In the genomic region with DNA sequence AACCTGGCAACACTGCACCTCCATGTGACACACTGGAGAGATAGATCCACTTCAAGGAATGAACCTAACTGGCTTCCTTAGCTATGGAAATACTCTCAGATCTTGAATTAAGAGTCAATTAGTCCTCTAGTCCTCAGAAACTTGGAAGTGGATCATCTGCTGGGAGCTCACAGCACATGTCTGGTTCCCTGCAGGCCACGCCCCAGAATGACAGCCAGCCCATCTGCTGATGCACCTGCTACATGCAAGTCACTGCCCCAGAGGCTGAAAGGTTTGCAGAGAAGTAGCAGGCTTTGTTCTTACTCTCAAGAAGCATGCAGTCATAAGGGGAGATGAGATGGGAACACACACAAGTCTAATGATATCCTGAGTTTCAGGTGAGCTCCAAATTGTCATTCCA, we compare ENCODE assay signal across 21 cellular contexts.
DNase-seq lines count a peak whose midpoint lies in the region; ATAC-seq and TF ChIP-seq lines count a peak whose summit lies in the region.
"Had no signal": no experiment of that assay in that cellular context is flagged by ENCODE, and none has a peak within 500 bp of the region (broad histone marks: within the 10 kb centered on the region; RNA-seq: fewer than 3 reads in every experiment).

No MANE protein-coding gene starts in this region.

- intact Hi-C loops in left cardiac atrium (cut with DNase I), result no loop called here

- no peak overlapping the region for H3K27ac ChIP-seq in MM.1S (ENCODE audit: low read length)
- H3K27ac ChIP-seq: KMS-11, left lung, SJSA1, thyroid gland had no signal

- H3K36me3 ChIP-seq in MM.1S (replicated peaks; ENCODE audit: insufficient read depth, low read length), result no peaks in the 10 kb centered on the region
- H3K36me3 ChIP-seq: left lung, SJSA1, thyroid gland had no signal

- no peak overlapping the region for H3K4me3 ChIP-seq in MM.1S (ENCODE audit: low read length)
- H3K4me3 ChIP-seq: left lung, SJSA1, thyroid gland had no signal

- H3K9me2 ChIP-seq in MM.1S (replicated peaks; ENCODE audit: insufficient read depth, low read length), result no peaks in the 10 kb centered on the region

- no peaks in the 10 kb centered on the region for H4K20me1 ChIP-seq in MM.1S (ENCODE audit: insufficient read depth, low read length)

- H2AFZ ChIP-seq in MM.1S (ENCODE audit: low read length), result no peak overlapping the region

- peak; percentile 87 for DNase-seq in DMS 273 (lab: John Stamatoyannopoulos, UW; ENCODE audit: unreplicated experiment)
- DNase-seq in MM.1S, result peak; percentile 9
- DNase-seq in NCI-H69 (lab: John Stamatoyannopoulos, UW), result peak; percentile 73
- DNase-seq in cerebellar nuclear complex (lab: John Stamatoyannopoulos, UW), result peak; percentile 34 to 49
- no peak for DNase-seq in immature natural killer cell
- DNase-seq in left cardiac atrium, result no peak
- DNase-seq: activated CD4-positive, alpha-beta T cell treated with anti-CD3 and anti-CD28 coated beads, Interleukin-2, amount 50 U/mL, for 4 hours; activated effector memory CD4-positive, alpha-beta T cell treated with anti-CD3 and anti-CD28 coated beads, Interleukin-2, amount 50 U/mL, for 16 hours; CD8-positive, alpha-beta memory T cell; left lung; NCI-H1048; NCI-H2227 treated with DMSO at 0.1 percent for 48 hours; nephron progenitor cell; stimulated activated naive B cell treated with anti-CD40 and anti-IgM and Interleukin-4, amounts not matched to agents 10 μg/mL and 1 μg/mL and 100 μg/mL, for 72 hours; thyroid gland had no signal

- no peak for ATAC-seq in HG03097 (IDR thresholded peaks at IDR 0.05; ENCODE audit: low FRiP score, unreplicated experiment)
- no peak for ATAC-seq in left cardiac atrium
- ATAC-seq: left lung had no signal

- no peak for TF ChIP-seq CTCF in MM.1S (IDR thresholded peaks at IDR 0.05; ENCODE audit: low read length)

- H3K27me3 ChIP-seq in MM.1S (replicated peaks; ENCODE audit: insufficient read depth, low read length), result no peaks in the 10 kb centered on the region
- H3K27me3 ChIP-seq: left lung, SJSA1, thyroid gland had no signal

- H3K27ac Mint-ChIP-seq in immature natural killer cell, result no peak overlapping the region
- H3K27ac Mint-ChIP-seq: CD8-positive, alpha-beta memory T cell; nephron progenitor cell; progenitor cell of endocrine pancreas; stimulated activated naive B cell treated with anti-CD40 and anti-IgM and Interleukin-4, amounts not matched to agents 10 μg/mL and 1 μg/mL and 100 μg/mL, for 72 hours; WTC11 had no signal

- H3K4me1 ChIP-seq in MM.1S (ENCODE audit: low read length), result no peaks in the 10 kb centered on the region
- H3K4me1 ChIP-seq: SJSA1, thyroid gland had no signal

- no peak overlapping the region for H3K4me3 Mint-ChIP-seq in immature natural killer cell
- H3K4me3 Mint-ChIP-seq: brain; CD8-positive, alpha-beta memory T cell; nephron progenitor cell; stimulated activated naive B cell treated with anti-CD40 and anti-IgM and Interleukin-4, amounts not matched to agents 10 μg/mL and 1 μg/mL and 100 μg/mL, for 72 hours; WTC11 had no signal

- no peak overlapping the region for H3K9ac ChIP-seq in MM.1S (ENCODE audit: low read length)
- H3K9ac ChIP-seq: KMS-11 had no signal

- no peaks in the 10 kb centered on the region for H3K9me3 ChIP-seq in MM.1S (replicated peaks; ENCODE audit: insufficient read depth, low read length)
- H3K9me3 ChIP-seq: left lung, SJSA1, thyroid gland had no signal

- H3K4me1 Mint-ChIP-seq in immature natural killer cell, result no peaks in the 10 kb centered on the region
- H3K4me1 Mint-ChIP-seq: CD8-positive, alpha-beta memory T cell had no signal

- peaks cover 0 to 9% (median 3%) of the 10 kb centered on the region in 3 donors for H3K27me3 Mint-ChIP-seq in immature natural killer cell (ENCODE audit: low read depth in 3 of 3)

- H3K36me3 Mint-ChIP-seq in immature natural killer cell, result no peaks in the 10 kb centered on the region
- H3K36me3 Mint-ChIP-seq: brain; CD8-positive, alpha-beta memory T cell; WTC11 had no signal

- H3K79me2 ChIP-seq in MM.1S (ENCODE audit: low read length), result no peaks in the 10 kb centered on the region

- H3F3A ChIP-seq in MM.1S (ENCODE audit: insufficient read depth, low read length), result no peaks in the 10 kb centered on the region

- no peak overlapping the region for H3K4me2 ChIP-seq in MM.1S (ENCODE audit: low read depth, low read length)
- H3K4me2 ChIP-seq: KMS-11 had no signal

- no peaks in the 10 kb centered on the region for H3K9me3 Mint-ChIP-seq in immature natural killer cell
- H3K9me3 Mint-ChIP-seq: brain; CD8-positive, alpha-beta memory T cell; nephron progenitor cell; stimulated activated naive B cell treated with anti-CD40 and anti-IgM and Interleukin-4, amounts not matched to agents 10 μg/mL and 1 μg/mL and 100 μg/mL, for 72 hours; WTC11 had no signal

Comparison
In these comparisons a context has a peak if more than half of its experiments do, and no peak if none do; other contexts are left out.
1. DNase-seq: peak in DMS 273 (single experiment), MM.1S (single experiment), NCI-H69 (single experiment) and cerebellar nuclear complex (2 of 2); none in immature natural killer cell (0 of 3) and left cardiac atrium (single experiment).